Comparison of ENCODE assay signal across 1 cellular context in genomic region chr7:61111-61510, GRCh38.
TF ChIP-seq lines count a peak whose summit lies in the region.

No MANE protein-coding gene starts in this region.

TF ChIP-seq in K562, 482 proteins besides CTCF, POLR2A, EP300 and RAD21 (continued from another document):
- TF ChIP-seq CHD2 (IDR thresholded peaks at IDR 0.05; ENCODE audit: low read depth, low read length): no peak
- no peak for TF ChIP-seq HDAC1 (IDR thresholded peaks at IDR 0.05)
- peak; percentile 81 for TF ChIP-seq ZBTB1 (CRISPR knock-in tag; IDR thresholded peaks at IDR 0.05; ENCODE audit: borderline replicate concordance, low read depth)
- TF ChIP-seq CBX3 (IDR thresholded peaks at IDR 0.05; ENCODE audit: borderline replicate concordance in 1 of 2, low read length in 2 of 2): no peak
- no peak for TF ChIP-seq SOX6 (IDR thresholded peaks at IDR 0.05)
- no peak for TF ChIP-seq SREBF1 (IDR thresholded peaks at IDR 0.05; ENCODE audit: borderline replicate concordance, low read depth, low read length)
- TF ChIP-seq EWSR1 (IDR thresholded peaks at IDR 0.05; ENCODE audit: borderline replicate concordance, low read depth, partially characterized antibody): no peak
- TF ChIP-seq ZNF224 (CRISPR knock-in tag; IDR thresholded peaks at IDR 0.05): 0 out of 2 replicates have a peak, but pooled peaks have one; percentile 65
- no peak for TF ChIP-seq TFAP4 (CRISPR knock-in tag; IDR thresholded peaks at IDR 0.05; ENCODE audit: borderline replicate concordance)
- no peak for TF ChIP-seq ATF6 (CRISPR knock-in tag; IDR thresholded peaks at IDR 0.05)
- TF ChIP-seq TCF7L2 (IDR thresholded peaks at IDR 0.05; ENCODE audit: low read depth, low read length): no peak
- no peak for TF ChIP-seq RBM39 (optimal IDR thresholded peaks at IDR 0.05; ENCODE audit: low read depth, low read length)
- 0 out of 2 replicates have a peak, but pooled peaks have one; percentile 48 for TF ChIP-seq ATF2 (CRISPR knock-in tag; IDR thresholded peaks at IDR 0.05)
- no peak for TF ChIP-seq TCF7 (IDR thresholded peaks at IDR 0.05; ENCODE audit: borderline replicate concordance)
- no peak for TF ChIP-seq ETV6 (IDR thresholded peaks at IDR 0.05; ENCODE audit: borderline replicate concordance in 1 of 2, low read depth in 2 of 2, low read length in 1 of 2)
- peak; percentile 92 for TF ChIP-seq ETV6 (CRISPR knock-in tag; IDR thresholded peaks at IDR 0.05; ENCODE audit: borderline replicate concordance)
- TF ChIP-seq CBFB (CRISPR knock-in tag; IDR thresholded peaks at IDR 0.05): no peak
- TF ChIP-seq USF1 (CRISPR knock-in tag; IDR thresholded peaks at IDR 0.05): peak; percentile 55
- TF ChIP-seq GABPB1 (CRISPR knock-in tag; IDR thresholded peaks at IDR 0.05): peak; percentile 49; the same call in 1 of the 2 replicates
- TF ChIP-seq NFE2 (IDR thresholded peaks at IDR 0.05; ENCODE audit: low read depth): no peak
- peak; percentile 94; the same call in 1 of the 2 replicates for TF ChIP-seq IRF1 (CRISPR knock-in tag; IDR thresholded peaks at IDR 0.05; ENCODE audit: borderline replicate concordance)
- peak; percentile 70; the same call in 1 of the 2 replicates for TF ChIP-seq ZNF263 (CRISPR knock-in tag; IDR thresholded peaks at IDR 0.05; ENCODE audit: borderline replicate concordance)
- no peak for TF ChIP-seq NR1H2 (CRISPR knock-in tag; IDR thresholded peaks at IDR 0.05)
- no peak for TF ChIP-seq RBFOX2 (IDR thresholded peaks at IDR 0.05; ENCODE audit: low read depth, low read length)
- TF ChIP-seq TEAD1 (CRISPR knock-in tag; IDR thresholded peaks at IDR 0.05): peak in 1 of 2 experiments; percentile 82; a peak in 2 of 4 replicates
- peak; percentile 89 for TF ChIP-seq SPI1 (IDR thresholded peaks at IDR 0.05; ENCODE audit: borderline replicate concordance, low read depth, low read length)
- TF ChIP-seq ZBTB8A (IDR thresholded peaks at IDR 0.05; ENCODE audit: partially characterized antibody): no peak
- no peak for TF ChIP-seq NCOA2 (IDR thresholded peaks at IDR 0.05; ENCODE audit: partially characterized antibody in 2 of 2)
- no peak for TF ChIP-seq TFE3 (CRISPR knock-in tag; IDR thresholded peaks at IDR 0.05)
- no peak for TF ChIP-seq DNMT1 (IDR thresholded peaks at IDR 0.05)
- no peak for TF ChIP-seq ARID3B (CRISPR knock-in tag; IDR thresholded peaks at IDR 0.05; ENCODE audit: borderline replicate concordance)
- TF ChIP-seq THRAP3 (IDR thresholded peaks at IDR 0.05; ENCODE audit: borderline replicate concordance): no peak
- TF ChIP-seq DEAF1 (CRISPR knock-in tag; IDR thresholded peaks at IDR 0.05): no peak
- no peak for TF ChIP-seq HNRNPH1 (optimal IDR thresholded peaks at IDR 0.05; ENCODE audit: low read depth, low read length)
- no peak for TF ChIP-seq PHTF2 (CRISPR knock-in tag; IDR thresholded peaks at IDR 0.05)
- TF ChIP-seq ZNF384 (IDR thresholded peaks at IDR 0.05; ENCODE audit: low read depth, low read length): no peak
- TF ChIP-seq L3MBTL2 (IDR thresholded peaks at IDR 0.05): peak; percentile 89
